ENCODE assay signal across 2 cellular contexts in genomic region chr17:28327709-28328108, GRCh38.
TF ChIP-seq lines count a peak whose summit lies in the region.

No MANE protein-coding gene starts in this region.

TF ChIP-seq in K562, 482 proteins besides CTCF, POLR2A, EP300 and RAD21:
- TF ChIP-seq TOE1 (IDR thresholded peaks at IDR 0.05; ENCODE audit: borderline replicate concordance): no peak
- TF ChIP-seq TOE1 (CRISPR knock-in tag; IDR thresholded peaks at IDR 0.05; ENCODE audit: borderline replicate concordance, low read depth): no peak
- TF ChIP-seq ZNF77 (CRISPR knock-in tag; IDR thresholded peaks at IDR 0.05): no peak
- no peak for TF ChIP-seq ZKSCAN3 (CRISPR knock-in tag; IDR thresholded peaks at IDR 0.05)
- TF ChIP-seq MCM7 (IDR thresholded peaks at IDR 0.05): no peak
- TF ChIP-seq RNF2 (IDR thresholded peaks at IDR 0.05): no peak
- no peak for TF ChIP-seq NR4A1 (CRISPR knock-in tag; IDR thresholded peaks at IDR 0.05)
- no peak for TF ChIP-seq NR4A1 (tag; IDR thresholded peaks at IDR 0.05)
- TF ChIP-seq ZFP30 (CRISPR knock-in tag; IDR thresholded peaks at IDR 0.05; ENCODE audit: borderline replicate concordance): no peak
- TF ChIP-seq MBD2 (IDR thresholded peaks at IDR 0.05; ENCODE audit: borderline replicate concordance, low read depth): no peak

TF ChIP-seq in neural cell, 6 proteins besides CTCF, POLR2A, EP300 and RAD21:
- TF ChIP-seq EZH2 (IDR thresholded peaks at IDR 0.05; ENCODE audit: borderline replicate concordance, insufficient read depth, low read length, poor library complexity, severe bottlenecking) (no peak), SMC3 (conservative IDR thresholded peaks at IDR 0.05; ENCODE audit: poor library complexity) (peak; percentile 33)
